In genomic region chr4:99817310-99817885, GRCh38 we compare ENCODE assay signal across 8 cellular contexts. TPM values are rescaled to one million over a fixed set of nuclear protein-coding genes. Genes with fewer than 3 reads are reported as not detected.
DNase-seq lines count a peak whose midpoint lies in the region; ATAC-seq and TF ChIP-seq lines count a peak whose summit lies in the region.

No MANE protein-coding gene starts in this region.

- peak overlapping the region; percentile 89 to 96 for H3K27ac Mint-ChIP-seq in T-cell
- H3K27ac Mint-ChIP-seq in natural killer cell = peak overlapping the region; percentile 63 to 83
- H3K27ac Mint-ChIP-seq in HFFc6 = no peak overlapping the region

- H3K36me3 Mint-ChIP-seq in T-cell = peaks cover 4% of the 10 kb centered on the region
- H3K36me3 Mint-ChIP-seq in natural killer cell = no peaks in the 10 kb centered on the region
- H3K36me3 Mint-ChIP-seq in HFFc6 (ENCODE audit: low read depth) = no peaks in the 10 kb centered on the region

- no peaks in the 10 kb centered on the region for H3K27me3 Mint-ChIP-seq in T-cell
- no peaks in the 10 kb centered on the region for H3K27me3 Mint-ChIP-seq in natural killer cell (ENCODE audit: low read depth in 2 of 2)
- H3K27me3 Mint-ChIP-seq in HFFc6 (ENCODE audit: insufficient read depth) = peaks cover 12% of the 10 kb centered on the region; the same call in 1 of the 2 replicates

- H3K9me3 Mint-ChIP-seq in T-cell = no peaks in the 10 kb centered on the region
- no peaks in the 10 kb centered on the region for H3K9me3 Mint-ChIP-seq in natural killer cell
- no peaks in the 10 kb centered on the region for H3K9me3 Mint-ChIP-seq in HFFc6

- ATAC-seq in GM18861 (IDR thresholded peaks at IDR 0.05; ENCODE audit: unreplicated experiment) = peak; percentile 19
- ATAC-seq in HG02798 (IDR thresholded peaks at IDR 0.05; ENCODE audit: poor library complexity, unreplicated experiment) = peak; percentile 20
- no peak for ATAC-seq in T-cell (replicated peaks in 1 of 4)
- peak in 1 of 3 donors; percentile 52 for ATAC-seq in natural killer cell

- TF ChIP-seq CTCF in natural killer cell (IDR thresholded peaks at IDR 0.05) (no peak), HFFc6 (IDR thresholded peaks at IDR 0.05) (no peak)

- CTCF ChIA-PET in T-cell (lab: Charles Lee) = interaction anchor here (0.5 to 2.7 kb wide), 10 partner anchors 9 to 1318 kb away, joined by 3 to 29 read pairs (median 6); partner anchors contain the start of genes H2AZ1 (in 1 of the 2), METAP1 (in 1 of the 2) and TRMT10A (in 1 of the 2)

- DNase-seq in T-cell (no peak), natural killer cell (no peak), T1000 (lab: John Stamatoyannopoulos, UW) (no peak), islet precursor cell (no peak), NCI-H2107 treated with DMSO at 0.1 percent for 48 hours (lab: John Stamatoyannopoulos, UW; ENCODE audit: unreplicated experiment) (no peak), HFFc6 (no peak)

- intact Hi-C loops in natural killer cell (cut with micrococcal nuclease) = no loop called here

- H3K4me3 Mint-ChIP-seq in T-cell (peak overlapping the region; percentile 85 to 91 (median 89)), natural killer cell (peak overlapping the region; percentile 73), HFFc6 (no peak overlapping the region)

- peaks cover 67 to 68% (median 68%) of the 10 kb centered on the region in 3 donors for H3K4me1 Mint-ChIP-seq in T-cell
- H3K4me1 Mint-ChIP-seq in natural killer cell = peaks cover 23 to 34% of the 10 kb centered on the region in 2 donors
- no peaks in the 10 kb centered on the region for H3K4me1 Mint-ChIP-seq in HFFc6 (ENCODE audit: low read depth)

- POLR2A ChIA-PET in T-cell (lab: Charles Lee) = interaction anchor here in 1 of 2 donors (0.9 to 1.6 kb wide), 2 partner anchors 9 to 13 kb away, joined by 4 to 6 read pairs; no protein-coding TSS in a partner anchor

RNA-seq across cellular contexts. Expression of gene DAPP1, which starts 0.8 kb away (rescaled TPM):
- total RNA-seq in T-cell (10 to 100 TPM; 12.9 to 18.7 (median 14.3) TPM), natural killer cell (1 to 10 TPM; 5.9 to 7.3 (median 6.8) TPM)
- not detected for total RNA-seq in HFFc6 (2021; fragmentation: NEBNext Ultra II Directional; extraction: Animal tissue kit (Norgen Biotek cat#: 25700))

Comparison
In these comparisons a context has a peak if more than half of its experiments do, and no peak if none do; other contexts are left out.
1. ATAC-seq: peak in GM18861 (single experiment) and HG02798 (single experiment); none in T-cell (0 of 4).
2. RNA of gene DAPP1, which starts 0.8 kb away (total RNA-seq): 12.9 to 18.7 TPM in T-cell and 5.9 to 7.3 TPM in natural killer cell; not detected in HFFc6; every median in the first group is over 4 times any median in the second.